33 cellular contexts compared by ENCODE assay signal in the genomic region with DNA sequence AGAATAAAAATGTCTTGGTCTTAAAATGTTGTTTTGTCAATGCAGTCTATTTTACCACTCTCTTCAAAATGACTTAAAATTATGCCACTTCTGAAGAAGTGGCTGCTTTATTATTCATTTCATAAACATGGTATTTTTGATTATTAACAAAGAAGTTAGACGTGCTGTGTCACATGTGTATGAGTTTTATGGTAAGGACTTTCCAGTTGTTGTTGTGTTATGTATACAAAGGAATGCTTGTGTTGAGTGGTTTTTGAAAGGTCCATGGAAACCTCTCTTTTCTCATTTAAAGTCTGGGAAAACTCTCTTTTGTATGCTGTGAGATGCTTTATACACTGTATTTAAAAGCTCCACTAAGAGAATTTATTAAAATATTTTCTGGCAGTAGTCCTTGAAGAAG.
A peak's percentile ranks its signal among the peaks of the same experiment; 100 is the strongest.
DNase-seq lines count a peak whose midpoint lies in the region; TF ChIP-seq lines count a peak whose summit lies in the region.
"Had no signal": no experiment of that assay in that cellular context is flagged by ENCODE, and none has a peak within 500 bp of the region (broad histone marks: within the 10 kb centered on the region; RNA-seq: fewer than 3 reads in every experiment).

No MANE protein-coding gene starts in this region.

- WGBS in sigmoid colon, 2 donors, result 59 to 73% methylated on average over 1 of the region's 1 CpG

- no peaks in the 10 kb centered on the region for H3K4me1 ChIP-seq in OCI-LY7 (ENCODE audit: insufficient read depth, low read length, poor library complexity, severe bottlenecking)
- peaks cover 0 to 15% (median 2%) of the 10 kb centered on the region in 4 donors for H3K4me1 ChIP-seq in sigmoid colon
- H3K4me1 ChIP-seq: BE2C had no signal

- BruUV-seq in OCI-LY7 (replicated peaks; lab: Mats Ljungman, UMichigan), result TSS peak; percentile 6

- no peaks in the 10 kb centered on the region for H3K9me2 ChIP-seq in OCI-LY7 (ENCODE audit: insufficient read depth, low read length)

- peaks cover 97% of the 10 kb centered on the region for H3K36me3 ChIP-seq in OCI-LY7 (ENCODE audit: insufficient read depth, low read length)
- H3K36me3 ChIP-seq in sigmoid colon, result peaks cover 6 to 84% (median 35%) of the 10 kb centered on the region in 4 donors

- H2AFZ ChIP-seq in OCI-LY7 (ENCODE audit: low read length), result no peak overlapping the region

- H3K4me3 ChIP-seq in OCI-LY7 (ENCODE audit: low read depth, low read length, poor library complexity, severe bottlenecking) (no peak overlapping the region), sigmoid colon (no peak overlapping the region)
- H3K4me3 ChIP-seq: A549; BLaER1; BLaER1 treated with 17β-estradiol and CSF1 and Interleukin-3, amounts not matched to agents 10 nM and 100 nM had no signal

- H3K4me2 ChIP-seq in OCI-LY7 (ENCODE audit: low read length), result no peak overlapping the region
- H3K4me2 ChIP-seq: A549, BLaER1 had no signal

- POLR2A ChIA-PET in OCI-LY7 (lab: Charles Lee), result interaction anchor here (0.7 to 1.2 kb wide), 3 partner anchors 21 to 24 kb away, joined by 3 to 4 read pairs (median 4); no protein-coding TSS in a partner anchor

- no peaks in the 10 kb centered on the region for H3K79me2 ChIP-seq in OCI-LY7 (ENCODE audit: insufficient read depth, low read depth, low read length)

- no peaks in the 10 kb centered on the region for H3K9me3 ChIP-seq in OCI-LY7 (ENCODE audit: low read length)
- H3K9me3 ChIP-seq in sigmoid colon, result no peaks in the 10 kb centered on the region
- H3K9me3 ChIP-seq: A549; BE2C; BLaER1; BLaER1 treated with 17β-estradiol and CSF1 and Interleukin-3, amounts not matched to agents 10 nM and 100 nM; Caco-2 had no signal

- H3K27ac ChIP-seq in OCI-LY7 (ENCODE audit: low read depth, low read length, poor library complexity, severe bottlenecking) (no peak overlapping the region), sigmoid colon (peak overlapping the region in 3 of 4 donors; percentile 11 to 45 (median 33))
- H3K27ac ChIP-seq: 22Rv1, BLaER1, C4-2B had no signal

- H4K20me1 ChIP-seq in OCI-LY7 (ENCODE audit: insufficient read depth, low read length), result no peaks in the 10 kb centered on the region

- DNase-seq in OCI-LY7 (ENCODE audit: low spot score) (no peak), SK-MEL-5 (ENCODE audit: low read depth, low spot score) (peak; percentile 54), foreskin melanocyte (peak; percentile 82), sigmoid colon (no peak), T-helper 2 cell (no peak), RKO (ENCODE audit: low spot score) (no peak), middle frontal gyrus (ENCODE audit: extremely low spot score, low spot score) (no peak), T1000 (lab: John Stamatoyannopoulos, UW) (no peak)
- DNase-seq: 8988T; ACHN; AML-193; BE2C; C1 segment of cervical spinal cord; Caco-2; Calu3; CD4-positive, alpha-beta memory T cell; CD4-positive, alpha-beta T cell; CD4-positive, CD25-positive, alpha-beta regulatory T cell; CD8-positive, alpha-beta memory T cell; CD8-positive, alpha-beta T cell; COR-L47; DMS 273 treated with DMSO at 0.1 percent for 48 hours; DMS153; DMS53; DMS79; DMS79 treated with DMSO at 0.1 percent for 48 hours; DND-41; EL had no signal

- no peak for TF ChIP-seq EP300 in sigmoid colon (IDR thresholded peaks at IDR 0.05)

- TF ChIP-seq POLR2A in sigmoid colon (IDR thresholded peaks at IDR 0.05), result no peak

- TF ChIP-seq CTCF in OCI-LY7 (conservative IDR thresholded peaks at IDR 0.05; ENCODE audit: low read length) (no peak), sigmoid colon (IDR thresholded peaks at IDR 0.05) (no peak)

- in situ Hi-C loops in SK-MEL-5 (cut with HindIII; ENCODE audit: low pct_unique_long_range_greater_than_20kb, low sequenced_read_pairs), result no loop called here

- intact Hi-C loops in OCI-LY7 (cut with micrococcal nuclease; ENCODE audit: unreplicated experiment) (loop anchor here (5.0 kb wide), 1 partner anchor 161 kb away; no protein-coding TSS in a partner anchor), sigmoid colon (cut with DNase I) (no loop called here)

- CTCF ChIA-PET in OCI-LY7 (lab: Charles Lee; ENCODE audit: unreplicated experiment), result no interaction called here

- no peaks in the 10 kb centered on the region for H3K27me3 ChIP-seq in sigmoid colon
- H3K27me3 ChIP-seq: BE2C; BLaER1; BLaER1 treated with 17β-estradiol and CSF1 and Interleukin-3, amounts not matched to agents 10 nM and 100 nM had no signal

Comparison
In these comparisons a context has a peak if more than half of its experiments do, and no peak if none do; other contexts are left out.
1. DNase-seq: peak in SK-MEL-5 (single experiment) and foreskin melanocyte (single experiment); none in OCI-LY7 (single experiment), sigmoid colon (single experiment), T-helper 2 cell (0 of 5), RKO (single experiment), middle frontal gyrus (single experiment) and T1000 (single experiment).